Comparison of ENCODE assay signal across 1 cellular context in genomic region chr7:87345166-87345927, GRCh38.
TF ChIP-seq lines count a peak whose summit lies in the region.

TSS of gene CROT (plus strand) at chr7:87345664. CDS start at chr7:87349069, 3,405 bp downstream.

TF ChIP-seq in HepG2, 621 proteins besides CTCF, POLR2A, EP300 and RAD21 (continued from another document and continues in another):
- no peak for TF ChIP-seq MAZ (IDR thresholded peaks at IDR 0.05; ENCODE audit: borderline replicate concordance, low read depth, low read length)
- peak; percentile 81; the same call in 1 of the 2 replicates for TF ChIP-seq MAZ (CRISPR knock-in tag; IDR thresholded peaks at IDR 0.05; ENCODE audit: low read depth)
- TF ChIP-seq PHF5A (CRISPR knock-in tag; IDR thresholded peaks at IDR 0.05; ENCODE audit: low read depth, unreplicated experiment) = no peak
- no peak for TF ChIP-seq PLRG1 (conservative IDR thresholded peaks at IDR 0.05)
- peak; percentile 56 for TF ChIP-seq GMEB1 (CRISPR knock-in tag; IDR thresholded peaks at IDR 0.05; ENCODE audit: borderline replicate concordance)
- no peak; the same call in 1 of the 2 replicates for TF ChIP-seq ZNF44 (CRISPR knock-in tag; IDR thresholded peaks at IDR 0.05)
- peak; percentile 11; the same call in 1 of the 2 replicates for TF ChIP-seq GABPA (IDR thresholded peaks at IDR 0.05; ENCODE audit: low read depth, low read length)
- peak; percentile 38; the same call in 1 of the 2 replicates for TF ChIP-seq GABPA (CRISPR knock-in tag; IDR thresholded peaks at IDR 0.05; ENCODE audit: low read depth)
- TF ChIP-seq NAIF1 (CRISPR knock-in tag; IDR thresholded peaks at IDR 0.05; ENCODE audit: borderline replicate concordance) = 0 out of 2 replicates have a peak, but pooled peaks have one; percentile 34
- TF ChIP-seq ZNF724P (CRISPR knock-in tag; IDR thresholded peaks at IDR 0.05; ENCODE audit: borderline replicate concordance) = 0 out of 2 replicates have a peak, but pooled peaks have one; percentile 63
- TF ChIP-seq SRF (IDR thresholded peaks at IDR 0.05; ENCODE audit: low read depth, low read length) = no peak
- TF ChIP-seq ETS1 (CRISPR knock-in tag; IDR thresholded peaks at IDR 0.05) = no peak
- TF ChIP-seq BRF2 (CRISPR knock-in tag; IDR thresholded peaks at IDR 0.05) = no peak
- peak; percentile 61 for TF ChIP-seq XRCC5 (optimal IDR thresholded peaks at IDR 0.05; ENCODE audit: low read length)
- no peak for TF ChIP-seq LCORL (IDR thresholded peaks at IDR 0.05)
- peak; percentile 64; the same call in 1 of the 2 replicates for TF ChIP-seq LCORL (CRISPR knock-in tag; IDR thresholded peaks at IDR 0.05)
- TF ChIP-seq ZFAT (CRISPR knock-in tag; conservative IDR thresholded peaks at IDR 0.05) = no peak
- no peak for TF ChIP-seq NKX3-1 (CRISPR knock-in tag; IDR thresholded peaks at IDR 0.05)
- TF ChIP-seq TFDP1 (CRISPR knock-in tag; IDR thresholded peaks at IDR 0.05; ENCODE audit: borderline replicate concordance) = peak; percentile 55; the same call in 1 of the 2 replicates
- TF ChIP-seq ZKSCAN5 (CRISPR knock-in tag; IDR thresholded peaks at IDR 0.05) = peak; percentile 56; the same call in 1 of the 2 replicates
- peak; percentile 54; the same call in 1 of the 2 replicates for TF ChIP-seq HOMEZ (CRISPR knock-in tag; IDR thresholded peaks at IDR 0.05; ENCODE audit: low read depth)
- TF ChIP-seq ERF (CRISPR knock-in tag; IDR thresholded peaks at IDR 0.05) = peak; percentile 46; the same call in 1 of the 2 replicates
- TF ChIP-seq SSRP1 (CRISPR knock-in tag; IDR thresholded peaks at IDR 0.05) = 0 out of 2 replicates have a peak, but pooled peaks have one; percentile 56
- no peak for TF ChIP-seq ZNF432 (CRISPR knock-in tag; IDR thresholded peaks at IDR 0.05; ENCODE audit: borderline replicate concordance)
- no peak for TF ChIP-seq PTBP1 (IDR thresholded peaks at IDR 0.05; ENCODE audit: low read depth, low read length, poor library complexity, severe bottlenecking)
- TF ChIP-seq RFXAP (CRISPR knock-in tag; IDR thresholded peaks at IDR 0.05; ENCODE audit: borderline replicate concordance) = no peak
- TF ChIP-seq NFYC (CRISPR knock-in tag; IDR thresholded peaks at IDR 0.05) = peak; percentile 91
- TF ChIP-seq RCOR2 (CRISPR knock-in tag; IDR thresholded peaks at IDR 0.05) = no peak
- no peak for TF ChIP-seq ZNF326 (CRISPR knock-in tag; IDR thresholded peaks at IDR 0.05; ENCODE audit: borderline replicate concordance)
- TF ChIP-seq ZSCAN21 (CRISPR knock-in tag; IDR thresholded peaks at IDR 0.05; ENCODE audit: borderline replicate concordance) = no peak; the same call in 1 of the 2 replicates
- TF ChIP-seq ZNF619 (CRISPR knock-in tag; IDR thresholded peaks at IDR 0.05) = no peak; the same call in 1 of the 2 replicates
- TF ChIP-seq HBP1 (CRISPR knock-in tag; IDR thresholded peaks at IDR 0.05; ENCODE audit: low read depth) = 0 out of 2 replicates have a peak, but pooled peaks have one; percentile 0
- peak; percentile 40; the same call in 1 of the 2 replicates for TF ChIP-seq ZFP37 (CRISPR knock-in tag; IDR thresholded peaks at IDR 0.05; ENCODE audit: borderline replicate concordance)
- TF ChIP-seq ZNF776 (CRISPR knock-in tag; IDR thresholded peaks at IDR 0.05) = peak; percentile 80
- TF ChIP-seq ZNF569 (CRISPR knock-in tag; IDR thresholded peaks at IDR 0.05; ENCODE audit: borderline replicate concordance) = no peak
- no peak for TF ChIP-seq NFE2 (CRISPR knock-in tag; IDR thresholded peaks at IDR 0.05)
- no peak for TF ChIP-seq ZKSCAN1 (IDR thresholded peaks at IDR 0.05; ENCODE audit: low read length)
- TF ChIP-seq ZBED4 (CRISPR knock-in tag; IDR thresholded peaks at IDR 0.05; ENCODE audit: borderline replicate concordance) = peak; percentile 80
- no peak for TF ChIP-seq NR1H2 (CRISPR knock-in tag; IDR thresholded peaks at IDR 0.05; ENCODE audit: borderline replicate concordance, low read depth)
- peak; percentile 66; the same call in 1 of the 2 replicates for TF ChIP-seq KDM3A (CRISPR knock-in tag; IDR thresholded peaks at IDR 0.05; ENCODE audit: low read depth)
- no peak for TF ChIP-seq ZBTB39 (CRISPR knock-in tag; IDR thresholded peaks at IDR 0.05)
- no peak for TF ChIP-seq HMG20A (CRISPR knock-in tag; IDR thresholded peaks at IDR 0.05; ENCODE audit: borderline replicate concordance)
- peak; percentile 89 for TF ChIP-seq POLR2G (IDR thresholded peaks at IDR 0.05; ENCODE audit: low read depth, low read length)
- peak; percentile 97 for TF ChIP-seq ZNF687 (CRISPR knock-in tag; IDR thresholded peaks at IDR 0.05)
- TF ChIP-seq KLF9 (CRISPR knock-in tag; IDR thresholded peaks at IDR 0.05; ENCODE audit: low read depth) = no peak
- TF ChIP-seq EZH2 (conservative IDR thresholded peaks at IDR 0.05; ENCODE audit: low read depth, low read length) = no peak
- peak; percentile 12; the same call in 1 of the 2 replicates for TF ChIP-seq KDM4B (CRISPR knock-in tag; IDR thresholded peaks at IDR 0.05)
